In the genomic region with DNA sequence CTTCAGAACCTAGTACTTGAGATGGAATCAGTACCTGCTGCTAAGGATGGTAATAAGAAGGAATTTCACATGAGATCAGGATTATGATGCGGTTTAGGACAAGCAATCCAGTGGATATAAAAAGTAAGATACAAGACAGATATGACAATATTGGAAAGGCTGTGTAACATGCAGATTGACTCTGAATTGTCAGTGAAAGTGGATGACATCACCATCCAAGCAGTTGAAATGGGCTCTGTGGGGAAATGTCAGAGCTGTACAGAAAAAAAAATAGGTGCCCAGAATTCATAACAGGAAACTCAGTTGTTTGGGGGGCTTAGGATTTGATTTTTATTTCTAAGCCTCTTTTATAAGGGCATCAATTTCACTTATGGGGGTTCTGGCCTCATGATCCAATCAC, we compare ENCODE assay signal across 15 cellular contexts.
A peak's percentile ranks its signal among the peaks of the same experiment; 100 is the strongest.
DNase-seq lines count a peak whose midpoint lies in the region; TF ChIP-seq lines count a peak whose summit lies in the region.
"Had no signal": no experiment of that assay in that cellular context is flagged by ENCODE, and none has a peak within 500 bp of the region (broad histone marks: within the 10 kb centered on the region; RNA-seq: fewer than 3 reads in every experiment).

No MANE protein-coding gene starts in this region.

- peak; percentile 51 for DNase-seq in NCI-H82 (lab: John Stamatoyannopoulos, UW)
- no peak for DNase-seq in NCI-H82 treated with DMSO at 0.1 percent for 48 hours (lab: John Stamatoyannopoulos, UW; ENCODE audit: unreplicated experiment)
- DNase-seq in SK-N-DZ (ENCODE audit: low spot score) = peak; percentile 3
- DNase-seq in endothelial cell (ENCODE audit: low spot score) = no peak
- DNase-seq in neural progenitor cell (ENCODE audit: low spot score) = no peak
- DNase-seq in T1000 (lab: John Stamatoyannopoulos, UW) = no peak
- no peak for DNase-seq in BE2C
- DNase-seq in RWPE1 (ENCODE audit: low spot score) = no peak
- DNase-seq: Caco-2; CD8-positive, alpha-beta memory T cell; DMS53; IMR-90 had no signal

- H3K27me3 ChIP-seq in neural progenitor cell (no peaks in the 10 kb centered on the region), BE2C (no peaks in the 10 kb centered on the region)
- H3K27me3 ChIP-seq: BLaER1 had no signal

- H3K27ac Mint-ChIP-seq in endothelial cell (ENCODE audit: unreplicated experiment) (peak overlapping the region; percentile 65), neural progenitor cell (no peak overlapping the region)
- H3K27ac Mint-ChIP-seq: CD8-positive, alpha-beta memory T cell had no signal

- POLR2A ChIA-PET in RWPE1 (lab: Yijun Ruan, JAX; ENCODE audit: low non-redundant PET) = no interaction called here

- peak overlapping the region; percentile 84 for H2AFZ ChIP-seq in neural progenitor cell (replicated peaks)

- H3K36me3 ChIP-seq in neural progenitor cell (no peaks in the 10 kb centered on the region), BE2C (no peaks in the 10 kb centered on the region)
- H3K36me3 ChIP-seq: BLaER1 had no signal

- H3K9ac ChIP-seq in neural progenitor cell = no peak overlapping the region
- H3K9ac ChIP-seq: BLaER1 had no signal

- H3K4me1 Mint-ChIP-seq in endothelial cell (ENCODE audit: unreplicated experiment) = peaks cover 18% of the 10 kb centered on the region
- H3K4me1 Mint-ChIP-seq in neural progenitor cell = peaks cover 2% of the 10 kb centered on the region
- H3K4me1 Mint-ChIP-seq: CD8-positive, alpha-beta memory T cell had no signal

- TF ChIP-seq CTCF in endothelial cell (IDR thresholded peaks at IDR 0.05; ENCODE audit: unreplicated experiment) = no peak
- no peak for TF ChIP-seq CTCF in neural progenitor cell (IDR thresholded peaks at IDR 0.05)
- no peak for TF ChIP-seq CTCF in BE2C (IDR thresholded peaks at IDR 0.05; ENCODE audit: low read depth, low read length)
- TF ChIP-seq CTCF in RWPE1 (conservative IDR thresholded peaks at IDR 0.05; ENCODE audit: low read depth) = no peak

- H3F3A ChIP-seq in neural progenitor cell (ENCODE audit: low read depth) = no peaks in the 10 kb centered on the region

- H3K4me3 ChIP-seq in neural progenitor cell (no peak overlapping the region), BE2C (ENCODE audit: low read depth, low read length) (no peak overlapping the region)
- H3K4me3 ChIP-seq: BLaER1 had no signal

- no peak overlapping the region for H3K27ac ChIP-seq in neural progenitor cell
- H3K27ac ChIP-seq in RWPE1 = no peak overlapping the region
- H3K27ac ChIP-seq: 22Rv1, BLaER1, HL-60 had no signal

- no peak overlapping the region for H3K4me2 ChIP-seq in neural progenitor cell
- H3K4me2 ChIP-seq: BLaER1 had no signal

- no peaks in the 10 kb centered on the region for H4K20me1 ChIP-seq in neural progenitor cell (ENCODE audit: low read depth)
- H4K20me1 ChIP-seq: BLaER1 had no signal

- H3K4me1 ChIP-seq in neural progenitor cell (no peaks in the 10 kb centered on the region), BE2C (peaks cover 17% of the 10 kb centered on the region)
- H3K4me1 ChIP-seq: BLaER1 had no signal

- H3K9me3 ChIP-seq in neural progenitor cell (ENCODE audit: low read depth) (no peaks in the 10 kb centered on the region), BE2C (no peaks in the 10 kb centered on the region; the same call in 1 of the 2 replicates)

- CTCF ChIA-PET in RWPE1 (lab: Yijun Ruan, JAX) = interaction anchor here (0.6 kb wide), 1 partner anchor 233 kb away, joined by 3 read pairs; no protein-coding TSS in a partner anchor

- no peaks in the 10 kb centered on the region for H3K79me2 ChIP-seq in neural progenitor cell (ENCODE audit: low read depth)

- H3K4me3 Mint-ChIP-seq in endothelial cell (ENCODE audit: unreplicated experiment) = no peak overlapping the region
- H3K4me3 Mint-ChIP-seq in neural progenitor cell = no peak overlapping the region
- H3K4me3 Mint-ChIP-seq: CD8-positive, alpha-beta memory T cell had no signal

- peaks cover 5% of the 10 kb centered on the region for H3K27me3 Mint-ChIP-seq in endothelial cell (ENCODE audit: unreplicated experiment)
- peaks cover 3% of the 10 kb centered on the region for H3K27me3 Mint-ChIP-seq in neural progenitor cell (ENCODE audit: insufficient read depth, low read depth)
- H3K27me3 Mint-ChIP-seq: CD8-positive, alpha-beta memory T cell had no signal

- H3K36me3 Mint-ChIP-seq in endothelial cell (ENCODE audit: low read depth, unreplicated experiment) (no peaks in the 10 kb centered on the region), neural progenitor cell (no peaks in the 10 kb centered on the region)
- H3K36me3 Mint-ChIP-seq: CD8-positive, alpha-beta memory T cell had no signal

- no peaks in the 10 kb centered on the region for H3K9me3 Mint-ChIP-seq in endothelial cell (ENCODE audit: unreplicated experiment)
- peaks cover 6% of the 10 kb centered on the region for H3K9me3 Mint-ChIP-seq in neural progenitor cell

Comparison
In these comparisons a context has a peak if more than half of its experiments do, and no peak if none do; other contexts are left out.
1. DNase-seq: peak in NCI-H82 (single experiment) and SK-N-DZ (single experiment); none in NCI-H82 treated with DMSO at 0.1 percent for 48 hours (single experiment), endothelial cell (single experiment), neural progenitor cell (single experiment), T1000 (single experiment), BE2C (single experiment) and RWPE1 (single experiment).